ENCODE assay signal across 8 cellular contexts in the genomic region with DNA sequence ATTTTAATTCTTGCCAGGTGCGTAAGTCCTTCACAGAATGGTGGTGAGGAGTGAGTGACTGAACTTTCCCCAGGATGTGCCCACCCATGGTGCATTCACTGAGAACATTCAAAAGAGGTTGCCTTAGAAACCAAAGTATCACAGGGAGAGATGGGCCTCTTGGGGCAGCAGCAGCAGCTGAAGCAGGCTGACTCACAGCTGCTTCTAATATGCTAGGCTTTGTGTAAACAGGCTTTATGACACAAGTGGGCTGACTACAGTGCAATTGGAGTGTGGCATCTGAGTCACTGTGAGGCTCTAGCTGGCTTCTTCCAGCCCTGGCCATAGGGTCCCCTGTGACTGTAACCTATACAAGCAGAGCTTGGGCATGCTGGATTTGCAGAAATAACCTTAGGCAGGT. TPM values are rescaled to one million over a fixed set of nuclear protein-coding genes. Genes with fewer than 3 reads are reported as not detected.
DNase-seq lines count a peak whose midpoint lies in the region; ATAC-seq and TF ChIP-seq lines count a peak whose summit lies in the region.

No MANE protein-coding gene starts in this region.

- H3K9me3 ChIP-seq in SK-N-MC (ENCODE audit: low read depth, low read length), result no peaks in the 10 kb centered on the region

- H3K27ac ChIP-seq in SK-N-MC, result peak overlapping the region; percentile 64; the same call in 1 of the 2 replicates

- H3K4me3 ChIP-seq in SK-N-MC, result peak overlapping the region; percentile 55
- no peak overlapping the region for H3K4me3 ChIP-seq in fibroblast of villous mesenchyme (ENCODE audit: low read depth, low read length)

- no peak for ATAC-seq in HG03521 (IDR thresholded peaks at IDR 0.05; ENCODE audit: unreplicated experiment)

- H3K36me3 ChIP-seq in SK-N-MC (ENCODE audit: insufficient read depth, low read length), result no peaks in the 10 kb centered on the region

- TF ChIP-seq CTCF in fibroblast of villous mesenchyme (IDR thresholded peaks at IDR 0.05; ENCODE audit: insufficient read depth, low read depth, low read length), result no peak
- TF ChIP-seq CTCF in GM10266 (IDR thresholded peaks at IDR 0.05; ENCODE audit: control insufficient read depth, insufficient read depth, low read depth, missing control alignments), result no peak

- DNase-seq in EH (ENCODE audit: low read depth) (peak; percentile 96), NCI-H1092 treated with DMSO at 0.1 percent for 48 hours (lab: John Stamatoyannopoulos, UW) (peak; percentile 95), SK-N-MC (ENCODE audit: low read depth, low spot score) (peak; percentile 80), fibroblast of villous mesenchyme (ENCODE audit: low read depth) (peak; percentile 96), pons (ENCODE audit: low spot score) (peak; percentile 57), middle frontal gyrus (ENCODE audit: extremely low spot score, low spot score) (no peak), GM10266 (ENCODE audit: extremely low spot score) (no peak)

- H3K9ac ChIP-seq in SK-N-MC (ENCODE audit: insufficient read length), result no peak overlapping the region

RNA-seq across cellular contexts. Expression of a gene that starts 12.6 kb away (rescaled TPM):
- total RNA-seq in fibroblast of villous mesenchyme, result 4.5 and 11.2 TPM in 2 replicates

RNA-seq across cellular contexts. Expression of a gene that starts 12.8 kb away (rescaled TPM):
- total RNA-seq in fibroblast of villous mesenchyme, result 270 and 339 TPM in 2 replicates

RNA-seq across cellular contexts. Expression of a gene that starts 53.8 kb away (rescaled TPM):
- under 0.01 TPM in 1 of 2 replicates, not detected in the other for total RNA-seq in fibroblast of villous mesenchyme

Comparison
In these comparisons a context has a peak if more than half of its experiments do, and no peak if none do; other contexts are left out.
1. DNase-seq: peak in EH (single experiment), NCI-H1092 treated with DMSO at 0.1 percent for 48 hours (single experiment), SK-N-MC (single experiment), fibroblast of villous mesenchyme (single experiment) and pons (single experiment); none in middle frontal gyrus (single experiment) and GM10266 (single experiment).